ENCODE assay signal across 17 cellular contexts in genomic region chr1:93763981-93764750, GRCh38.
DNase-seq lines count a peak whose midpoint lies in the region; ATAC-seq and TF ChIP-seq lines count a peak whose summit lies in the region.
"Had no signal": no experiment of that assay in that cellular context is flagged by ENCODE, and none has a peak within 500 bp of the region (broad histone marks: within the 10 kb centered on the region; RNA-seq: fewer than 3 reads in every experiment).

No MANE protein-coding gene starts in this region.

- no peaks in the 10 kb centered on the region for H3K36me3 Mint-ChIP-seq in stimulated activated naive CD8-positive, alpha-beta T cell treated with anti-CD3 and anti-CD28 coated beads, Interleukin-15, Interleukin-2, amounts not matched to agents 100 ng/mL and 50 ng/mL, for 24 hours (ENCODE audit: low read depth)
- H3K36me3 Mint-ChIP-seq in naive thymus-derived CD4-positive, alpha-beta T cell, result peaks cover 0 to 2% (median 0%) of the 10 kb centered on the region in 5 donors
- H3K36me3 Mint-ChIP-seq: CD4-positive, CD25-positive, alpha-beta regulatory T cell had no signal

- H3K4me3 ChIP-seq in mammary epithelial cell (replicated peaks in 1 of 3; ENCODE audit: insufficient read depth in 1 of 3, low read depth in 2 of 3, low read length in 3 of 3), result no peak overlapping the region
- no peak overlapping the region for H3K4me3 ChIP-seq in naive thymus-derived CD4-positive, alpha-beta T cell (ENCODE audit: low read length)
- no peak overlapping the region for H3K4me3 ChIP-seq in effector memory CD4-positive, alpha-beta T cell (ENCODE audit: insufficient read depth, low read depth, low read length, poor library complexity, severe bottlenecking)

- dilution Hi-C loops in mammary epithelial cell (cut with HindIII; ENCODE audit: low sequenced_read_pairs), result no loop called here

- H3K9me3 Mint-ChIP-seq in stimulated activated naive CD8-positive, alpha-beta T cell treated with anti-CD3 and anti-CD28 coated beads, Interleukin-15, Interleukin-2, amounts not matched to agents 100 ng/mL and 50 ng/mL, for 24 hours, result no peaks in the 10 kb centered on the region
- peaks cover 0 to 2% (median 0%) of the 10 kb centered on the region in 11 donors for H3K9me3 Mint-ChIP-seq in naive thymus-derived CD4-positive, alpha-beta T cell

- H3K27me3 ChIP-seq in mammary epithelial cell (ENCODE audit: insufficient read depth, low read length), result no peaks in the 10 kb centered on the region
- H3K27me3 ChIP-seq in naive thymus-derived CD4-positive, alpha-beta T cell (ENCODE audit: control insufficient read depth in 2 of 2, insufficient read depth in 2 of 2, low read length in 2 of 2), result no peaks in the 10 kb centered on the region
- no peaks in the 10 kb centered on the region for H3K27me3 ChIP-seq in effector memory CD4-positive, alpha-beta T cell (replicated peaks; ENCODE audit: control insufficient read depth, insufficient read depth, low read length, poor library complexity, severe bottlenecking)

- no TSS peak for BruUV-seq in mammary epithelial cell (replicated peaks; lab: Mats Ljungman, UMichigan)

- H4K20me1 ChIP-seq in mammary epithelial cell (ENCODE audit: insufficient read depth, low read length), result no peaks in the 10 kb centered on the region

- DNase-seq in stimulated activated naive CD8-positive, alpha-beta T cell treated with anti-CD3 and anti-CD28 coated beads, Interleukin-15, Interleukin-2, amounts not matched to agents 100 U/mL and 50 U/mL, for 24 hours, result no peak
- DNase-seq in mammary epithelial cell (no peak), HCEC 1CT (no peak)
- no peak for DNase-seq in naive thymus-derived CD4-positive, alpha-beta T cell
- no peak for DNase-seq in stimulated activated CD4-positive, alpha-beta T cell treated with anti-CD3 and anti-CD28 coated beads, Interleukin-4, amount 100 ng/mL, for 1 hour
- no peak for DNase-seq in effector memory CD4-positive, alpha-beta T cell
- no peak for DNase-seq in activated effector memory CD4-positive, alpha-beta T cell treated with anti-CD3 and anti-CD28 coated beads, Interleukin-2, amount 50 U/mL, for 16 hours
- DNase-seq: AML-193; CD4-positive, CD25-positive, alpha-beta regulatory T cell; GF-D8; MV-4-11; NCI-H1417 treated with DMSO at 0.1 percent for 48 hours; NCI-H2029; NCI-H2171 treated with DMSO at 0.1 percent for 48 hours; NCI-H510A; NCI-H82 had no signal

- H3K4me2 ChIP-seq in mammary epithelial cell (ENCODE audit: insufficient read depth, low read depth, low read length), result no peak overlapping the region

- H3K27me3 Mint-ChIP-seq in stimulated activated naive CD8-positive, alpha-beta T cell treated with anti-CD3 and anti-CD28 coated beads, Interleukin-15, Interleukin-2, amounts not matched to agents 100 ng/mL and 50 ng/mL, for 24 hours, result no peaks in the 10 kb centered on the region
- peaks cover 0 to 12% (median 5%) of the 10 kb centered on the region in 5 donors for H3K27me3 Mint-ChIP-seq in naive thymus-derived CD4-positive, alpha-beta T cell

- H2AFZ ChIP-seq in mammary epithelial cell (ENCODE audit: low read depth, low read length), result no peak overlapping the region

- CTCF ChIA-PET in mammary epithelial cell (lab: Charles Lee; ENCODE audit: low non-redundant PET), result no interaction called here
- CTCF ChIA-PET in naive thymus-derived CD4-positive, alpha-beta T cell (lab: Charles Lee), result no interaction called here

- peak overlapping the region; percentile 26 for H3K27ac ChIP-seq in mammary epithelial cell (ENCODE audit: insufficient read depth, low read depth, low read length)
- no peak overlapping the region for H3K27ac ChIP-seq in naive thymus-derived CD4-positive, alpha-beta T cell (ENCODE audit: low read depth, low read length)
- H3K27ac ChIP-seq in effector memory CD4-positive, alpha-beta T cell (ENCODE audit: insufficient read depth, low read length, poor library complexity, severe bottlenecking), result no peak overlapping the region

- no peak overlapping the region for H3K9ac ChIP-seq in mammary epithelial cell (ENCODE audit: insufficient read depth, low read length)

- POLR2A ChIA-PET in naive thymus-derived CD4-positive, alpha-beta T cell (lab: Charles Lee), result no interaction called here

- H3K4me1 ChIP-seq in mammary epithelial cell (ENCODE audit: insufficient read depth, low read length), result peaks cover 13% of the 10 kb centered on the region
- peaks cover 0 to 6% of the 10 kb centered on the region in 2 donors for H3K4me1 ChIP-seq in naive thymus-derived CD4-positive, alpha-beta T cell (ENCODE audit: control insufficient read depth in 2 of 2, insufficient read depth in 2 of 2, low read length in 2 of 2)
- H3K4me1 ChIP-seq in effector memory CD4-positive, alpha-beta T cell (ENCODE audit: control insufficient read depth, insufficient read depth, low read length, poor library complexity, severe bottlenecking), result no peaks in the 10 kb centered on the region

- H3K4me3 Mint-ChIP-seq in stimulated activated naive CD8-positive, alpha-beta T cell treated with anti-CD3 and anti-CD28 coated beads, Interleukin-15, Interleukin-2, amounts not matched to agents 100 ng/mL and 50 ng/mL, for 24 hours, result no peak overlapping the region
- H3K4me3 Mint-ChIP-seq in naive thymus-derived CD4-positive, alpha-beta T cell, result no peak overlapping the region

- H3K9me3 ChIP-seq in mammary epithelial cell (replicated peaks; ENCODE audit: insufficient read depth, low read length), result no peaks in the 10 kb centered on the region
- H3K9me3 ChIP-seq in naive thymus-derived CD4-positive, alpha-beta T cell (ENCODE audit: control insufficient read depth in 2 of 3, low read length in 3 of 3), result no peaks in the 10 kb centered on the region
- H3K9me3 ChIP-seq in effector memory CD4-positive, alpha-beta T cell (ENCODE audit: control insufficient read depth, low read length), result no peaks in the 10 kb centered on the region

- H3K27ac Mint-ChIP-seq in stimulated activated naive CD8-positive, alpha-beta T cell treated with anti-CD3 and anti-CD28 coated beads, Interleukin-15, Interleukin-2, amounts not matched to agents 100 ng/mL and 50 ng/mL, for 24 hours, result peak overlapping the region; percentile 34
- H3K27ac Mint-ChIP-seq in naive thymus-derived CD4-positive, alpha-beta T cell, result peak overlapping the region in 1 of 9 donors; percentile 19
- H3K27ac Mint-ChIP-seq: CD4-positive, CD25-positive, alpha-beta regulatory T cell had no signal

- 100% methylated on average over 8 of the region's 8 CpGs for WGBS in mammary epithelial cell (ENCODE audit: low coverage, missing lambda C conversion rate)

- intact Hi-C loops in mammary epithelial cell (cut with micrococcal nuclease), result no loop called here
- intact Hi-C loops in naive thymus-derived CD4-positive, alpha-beta T cell (cut with micrococcal nuclease), result no loop called here

- in situ Hi-C loops in mammary epithelial cell (cut with MboI; ENCODE audit: low sequenced_read_pairs in 2 of 2), result no loop called here

- no peak for TF ChIP-seq CTCF in mammary epithelial cell (conservative IDR thresholded peaks at IDR 0.05 in 1 of 2, IDR thresholded peaks at IDR 0.05 in 1 of 2; ENCODE audit: extremely low read depth in 1 of 2, insufficient read depth in 1 of 2, low read depth in 1 of 2, low read length in 2 of 2)

- peaks cover 21% of the 10 kb centered on the region for H3K36me3 ChIP-seq in mammary epithelial cell (ENCODE audit: insufficient read depth, low read length)
- no peaks in the 10 kb centered on the region for H3K36me3 ChIP-seq in naive thymus-derived CD4-positive, alpha-beta T cell (ENCODE audit: control insufficient read depth in 2 of 3, insufficient read depth in 3 of 3, low read length in 3 of 3)
- H3K36me3 ChIP-seq in effector memory CD4-positive, alpha-beta T cell (ENCODE audit: control insufficient read depth, insufficient read depth, low read length), result no peaks in the 10 kb centered on the region

- H3K79me2 ChIP-seq in mammary epithelial cell (ENCODE audit: insufficient read depth, low read length), result peaks cover 93% of the 10 kb centered on the region

- ATAC-seq in stimulated activated naive CD8-positive, alpha-beta T cell treated with anti-CD3 and anti-CD28 coated beads, Interleukin-15, Interleukin-2, amounts not matched to agents 100 U/mL and 50 U/mL, for 24 hours, result no peak
- peak; percentile 15 for ATAC-seq in naive thymus-derived CD4-positive, alpha-beta T cell

- H3K4me1 Mint-ChIP-seq in stimulated activated naive CD8-positive, alpha-beta T cell treated with anti-CD3 and anti-CD28 coated beads, Interleukin-15, Interleukin-2, amounts not matched to agents 100 ng/mL and 50 ng/mL, for 24 hours (ENCODE audit: low read depth), result peaks cover 15% of the 10 kb centered on the region
- H3K4me1 Mint-ChIP-seq in naive thymus-derived CD4-positive, alpha-beta T cell, result peaks cover 8 to 35% (median 19%) of the 10 kb centered on the region in 7 donors
